In genomic region chr1:219415915-219416314, GRCh38 we compare ENCODE assay signal across 9 cellular contexts.
"Had no signal": no experiment of that assay in that cellular context is flagged by ENCODE, and none has a peak within 500 bp of the region (broad histone marks: within the 10 kb centered on the region; RNA-seq: fewer than 3 reads in every experiment).

No MANE protein-coding gene starts in this region.

- H3K4me3 ChIP-seq: MG63 had no signal

- H3K9me3 ChIP-seq: MG63 had no signal

- H3K4me2 ChIP-seq: KMS-11 had no signal

- H3K27me3 ChIP-seq: MG63 had no signal

- H3K9ac ChIP-seq: KMS-11 had no signal

- DNase-seq: NCI-H1417 treated with DMSO at 0.1 percent for 48 hours, NCI-H1436 treated with DMSO at 0.1 percent for 48 hours, NCI-H187 treated with DMSO at 0.1 percent for 48 hours, NCI-H1930, NCI-H2171, NCI-H446 treated with DMSO at 0.1 percent for 48 hours, NCI-H510A had no signal

- H3K27ac ChIP-seq: KMS-11 had no signal

- H3K36me3 ChIP-seq: MG63 had no signal
